Comparison of ENCODE assay signal across 16 cellular contexts in genomic region chr11:118304809-118305248, GRCh38. TPM values are rescaled to one million over a fixed set of nuclear protein-coding genes. Genes with fewer than 3 reads are reported as not detected.
DNase-seq lines count a peak whose midpoint lies in the region; ATAC-seq, FAIRE-seq and TF ChIP-seq lines count a peak whose summit lies in the region.
"Had no signal": no experiment of that assay in that cellular context is flagged by ENCODE, and none has a peak within 500 bp of the region (broad histone marks: within the 10 kb centered on the region; RNA-seq: fewer than 3 reads in every experiment).

No MANE protein-coding gene starts in this region.

- no peak for TF ChIP-seq POLR2A in H1 (IDR thresholded peaks at IDR 0.05; ENCODE audit: control extremely low read depth in 1 of 2, low read depth in 2 of 2, low read length in 2 of 2)

- H3K79me2 ChIP-seq in H1 (ENCODE audit: control insufficient read depth in 1 of 2, insufficient read depth in 2 of 2, low read length in 2 of 2) = no peaks in the 10 kb centered on the region

- ATAC-seq in activated CD4-positive, CD25-positive, alpha-beta regulatory T cell treated with anti-CD3 and anti-CD28 coated beads, Interleukin-2, amount 50 U/mL, for 24 hours = peak; percentile 22 to 38
- peak; percentile 60 for ATAC-seq in stimulated activated naive CD8-positive, alpha-beta T cell treated with anti-CD3 and anti-CD28 coated beads, Interleukin-15, amount 100 ng/mL, for 72 hours
- ATAC-seq: right cardiac atrium had no signal

- H3K27ac Mint-ChIP-seq in stimulated activated naive CD8-positive, alpha-beta T cell treated with anti-CD3 and anti-CD28 coated beads, Interleukin-15, amount 100 ng/mL, for 72 hours = peak overlapping the region; percentile 100

- H3K79me1 ChIP-seq in H1 (ENCODE audit: low read depth, low read length) = no peaks in the 10 kb centered on the region

- FAIRE-seq in H1 (lab: Jason Lieb, UNC) = no peak
- FAIRE-seq: A204.1, urothelium cell line had no signal

- no peak overlapping the region for H4K5ac ChIP-seq in H1 (ENCODE audit: insufficient read length, low read depth, low read length)

- H2BK5ac ChIP-seq in H1 (ENCODE audit: low read depth, low read length) = no peak overlapping the region

- TF ChIP-seq RAD21 in H1 (IDR thresholded peaks at IDR 0.05 in 1 of 2, conservative IDR thresholded peaks at IDR 0.05 in 1 of 2; ENCODE audit: low read depth in 2 of 2, low read length in 2 of 2) = no peak

- H3K27me3 Mint-ChIP-seq in stimulated activated naive CD8-positive, alpha-beta T cell treated with anti-CD3 and anti-CD28 coated beads, Interleukin-15, amount 100 ng/mL, for 72 hours = no peaks in the 10 kb centered on the region

- no peaks in the 10 kb centered on the region for H3K9me3 Mint-ChIP-seq in stimulated activated naive CD8-positive, alpha-beta T cell treated with anti-CD3 and anti-CD28 coated beads, Interleukin-15, amount 100 ng/mL, for 72 hours

- H3K18ac ChIP-seq in H1 (ENCODE audit: extremely low read depth, low read length) = no peak overlapping the region

- no peak overlapping the region for H3K56ac ChIP-seq in H1 (replicated peaks; ENCODE audit: insufficient read length, low read depth, low read length)

- H4K8ac ChIP-seq in H1 (ENCODE audit: extremely low read depth, insufficient read depth, low read length) = no peak overlapping the region

- H3K27me3 ChIP-seq in H1 (replicated peaks in 1 of 4; ENCODE audit: control insufficient read depth in 3 of 4, extremely low read depth in 1 of 4, insufficient read depth in 3 of 4, low read length in 3 of 4) = no peaks in the 10 kb centered on the region

- H3K4me1 Mint-ChIP-seq in stimulated activated naive CD8-positive, alpha-beta T cell treated with anti-CD3 and anti-CD28 coated beads, Interleukin-15, amount 100 ng/mL, for 72 hours = peaks cover 68% of the 10 kb centered on the region

- H3K9me3 ChIP-seq in H1 (ENCODE audit: insufficient read depth in 2 of 2, low read depth in 1 of 2, low read length in 1 of 2) = no peaks in the 10 kb centered on the region

- no peak for TF ChIP-seq CTCF in H1 (IDR thresholded peaks at IDR 0.05; ENCODE audit: control extremely low read depth in 1 of 3, insufficient read depth in 1 of 3, low read depth in 1 of 3, low read length in 3 of 3)

- no peak for DNase-seq in activated CD4-positive, CD25-positive, alpha-beta regulatory T cell (lab: John Stamatoyannopoulos, UW)
- peak; percentile 75 for DNase-seq in activated CD8-positive, alpha-beta memory T cell treated with anti-CD3 and anti-CD28 coated beads, Interleukin-2, amount 50 U/mL, for 48 hours
- DNase-seq in H1 (ENCODE audit: low read depth in 1 of 2, low spot score in 2 of 2) (no peak), glomerular visceral epithelial cell (ENCODE audit: extremely low spot score) (no peak), kidney tubule cell (ENCODE audit: low spot score) (no peak)
- peak in 1 of 2 donors; percentile 60 for DNase-seq in stimulated activated naive CD8-positive, alpha-beta T cell treated with anti-CD3 and anti-CD28 coated beads, Interleukin-15, amount 100 ng/mL, for 72 hours
- no peak for DNase-seq in central memory CD4-positive, alpha-beta T cell
- DNase-seq: DMS 273 treated with DMSO at 0.1 percent for 48 hours, NCI-H1092, right cardiac atrium had no signal

- no peaks in the 10 kb centered on the region for H3K36me3 ChIP-seq in H1 (ENCODE audit: control insufficient read depth in 2 of 4, insufficient read depth in 4 of 4, low read length in 3 of 4)

- 97% methylated on average over 6 of the region's 6 CpGs; no CpG with 5 or more reads in 1 of the 2 experiments for WGBS in H1 (ENCODE audit: extremely low coverage in 1 of 2, insufficient coverage in 1 of 2, insufficient read length in 1 of 2, insufficient replicate concordance in 2 of 2, low coverage in 1 of 2, low lambda C conversion rate in 2 of 2, missing lambda C conversion rate in 1 of 2), 2 experiments

- H3K4ac ChIP-seq in H1 (replicated peaks; ENCODE audit: insufficient read length, low read depth, low read length) = no peak overlapping the region

- H3K4me3 Mint-ChIP-seq in stimulated activated naive CD8-positive, alpha-beta T cell treated with anti-CD3 and anti-CD28 coated beads, Interleukin-15, amount 100 ng/mL, for 72 hours = peak overlapping the region; percentile 99 to 100

- no peaks in the 10 kb centered on the region for H3K23me2 ChIP-seq in H1 (ENCODE audit: low read depth, low read length)

- H2BK120ac ChIP-seq in H1 (replicated peaks; ENCODE audit: low read depth, low read length) = no peak overlapping the region

- POLR2A ChIA-PET in H1 (lab: Charles Lee; ENCODE audit: partially characterized antibody) = interaction anchor here (1.3 to 1.7 kb wide), 2 partner anchors 9 to 55 kb away, joined by 3 to 4 read pairs; partner anchors contain the start of gene UBE4A

- no peak overlapping the region for H3K4me3 ChIP-seq in H1 (ENCODE audit: extremely low read depth in 1 of 4, insufficient read depth in 2 of 4, low read depth in 3 of 4, low read length in 4 of 4)
- H3K4me3 ChIP-seq: coronary artery had no signal

- no peak overlapping the region for H2AK5ac ChIP-seq in H1 (ENCODE audit: low read depth, low read length)

- H2AFZ ChIP-seq in H1 (ENCODE audit: low read length) = peak overlapping the region; percentile 66

- CTCF ChIA-PET in H1 (lab: Charles Lee; ENCODE audit: partially characterized antibody) = interaction anchor here (1.4 to 1.7 kb wide), 2 partner anchors 9 to 123 kb away, joined by 4 to 12 read pairs; no protein-coding TSS in a partner anchor

- no peak overlapping the region for H2BK20ac ChIP-seq in H1 (ENCODE audit: low read length)

- H2BK15ac ChIP-seq in H1 (ENCODE audit: low read length) = no peak overlapping the region

- H3K9ac ChIP-seq in H1 (replicated peaks in 1 of 4; ENCODE audit: extremely low read depth in 1 of 4, low read depth in 3 of 4, low read length in 3 of 4) = no peak overlapping the region

- no peaks in the 10 kb centered on the region for H4K20me1 ChIP-seq in H1 (replicated peaks in 1 of 2; ENCODE audit: control insufficient read depth in 1 of 2, insufficient read depth in 2 of 2, low read length in 2 of 2)

- H3K4me2 ChIP-seq in H1 (ENCODE audit: insufficient read depth in 1 of 2, low read depth in 2 of 2, low read length in 2 of 2) = no peak overlapping the region

- no peak overlapping the region for H2BK12ac ChIP-seq in H1 (ENCODE audit: low read depth, low read length)

- H4K91ac ChIP-seq in H1 (replicated peaks; ENCODE audit: insufficient read length, low read length) = no peak overlapping the region

- no peak overlapping the region for H3K14ac ChIP-seq in H1 (ENCODE audit: insufficient read length)

- TF ChIP-seq EP300 in H1 (IDR thresholded peaks at IDR 0.05; ENCODE audit: borderline replicate concordance in 1 of 2, low read depth in 2 of 2, low read length in 2 of 2) = no peak

- no peak overlapping the region for H3K27ac ChIP-seq in H1 (ENCODE audit: low read depth, low read length)
- H3K27ac ChIP-seq: coronary artery, VCaP had no signal

- no peak overlapping the region for H3K23ac ChIP-seq in H1 (ENCODE audit: insufficient read length)

- H3K4me1 ChIP-seq in H1 (replicated peaks in 1 of 4; ENCODE audit: control insufficient read depth in 3 of 4, insufficient read depth in 4 of 4, low read length in 3 of 4) = no peaks in the 10 kb centered on the region

RNA-seq across cellular contexts. Expression of gene CD3E, which starts 0.3 kb away (rescaled TPM):
- total RNA-seq in H1 (2021; fragmentation: NEBNext Ultra II Directional; extraction: Animal tissue kit (Norgen Biotek cat#: 25700)) = not detected in 2 replicates
- 0.05 TPM in 1 of 2 replicates, not detected in the other for polyA plus RNA-seq in H1 (2011; rRNA removed)
- not detected for polyA plus RNA-seq in H1 (2011; cell fraction: cytosol; rRNA removed)
- 0.10 TPM for polyA plus RNA-seq in H1 (2011; cell fraction: nucleus; rRNA removed)
- not detected in 4 replicates for polyA plus RNA-seq in H1 (2012, experiment 1 of 2)
- not detected for polyA plus RNA-seq in H1 (2012, experiment 2 of 2)
- not detected for polyA plus RNA-seq in H1 (2013, experiment 1 of 2)
- polyA plus RNA-seq in H1 (2013, experiment 2 of 2) = 0.13 TPM
- not detected in 2 replicates for polyA minus RNA-seq in H1 (2011; rRNA and poly(A)+ RNA removed)
- polyA minus RNA-seq in H1 (2011; cell fraction: cytosol; rRNA and poly(A)+ RNA removed) = not detected
- polyA minus RNA-seq in H1 (2011; cell fraction: nucleus; rRNA and poly(A)+ RNA removed) = not detected
- total RNA-seq: NCI-H460 had no signal

RNA-seq across cellular contexts. Expression of gene CD3D, which starts 37.7 kb away (rescaled TPM):
- not detected in 2 replicates for total RNA-seq in H1 (2021; fragmentation: NEBNext Ultra II Directional; extraction: Animal tissue kit (Norgen Biotek cat#: 25700))
- not detected in 2 replicates for polyA plus RNA-seq in H1 (2011; rRNA removed)
- not detected for polyA plus RNA-seq in H1 (2011; cell fraction: cytosol; rRNA removed)
- not detected for polyA plus RNA-seq in H1 (2011; cell fraction: nucleus; rRNA removed)
- polyA plus RNA-seq in H1 (2012, experiment 1 of 2) = not detected in 4 replicates
- not detected for polyA plus RNA-seq in H1 (2012, experiment 2 of 2)
- not detected for polyA plus RNA-seq in H1 (2013, experiment 1 of 2)
- 0.13 TPM for polyA plus RNA-seq in H1 (2013, experiment 2 of 2)
- not detected in 2 replicates for polyA minus RNA-seq in H1 (2011; rRNA and poly(A)+ RNA removed)
- polyA minus RNA-seq in H1 (2011; cell fraction: cytosol; rRNA and poly(A)+ RNA removed) = not detected
- polyA minus RNA-seq in H1 (2011; cell fraction: nucleus; rRNA and poly(A)+ RNA removed) = not detected
- total RNA-seq: NCI-H460 had no signal

RNA-seq across cellular contexts. Expression of gene CD3G, which starts 39.3 kb away (rescaled TPM):
- not detected in 2 replicates for total RNA-seq in H1 (2021; fragmentation: NEBNext Ultra II Directional; extraction: Animal tissue kit (Norgen Biotek cat#: 25700))
- polyA plus RNA-seq in H1 (2011; rRNA removed) = 0.02 TPM in 1 of 2 replicates, not detected in the other
- polyA plus RNA-seq in H1 (2011; cell fraction: cytosol; rRNA removed) = not detected
- polyA plus RNA-seq in H1 (2011; cell fraction: nucleus; rRNA removed) = not detected
- not detected in 4 replicates for polyA plus RNA-seq in H1 (2012, experiment 1 of 2)
- not detected for polyA plus RNA-seq in H1 (2012, experiment 2 of 2)
- not detected for polyA plus RNA-seq in H1 (2013, experiment 1 of 2)
- 0.02 TPM for polyA plus RNA-seq in H1 (2013, experiment 2 of 2)
- polyA minus RNA-seq in H1 (2011; rRNA and poly(A)+ RNA removed) = not detected in 2 replicates
- not detected for polyA minus RNA-seq in H1 (2011; cell fraction: cytosol; rRNA and poly(A)+ RNA removed)
- polyA minus RNA-seq in H1 (2011; cell fraction: nucleus; rRNA and poly(A)+ RNA removed) = not detected
- total RNA-seq: NCI-H460 had no signal

RNA-seq across cellular contexts. Expression of gene MPZL2, which starts 40.7 kb away (rescaled TPM):
- total RNA-seq in H1 (2021; fragmentation: NEBNext Ultra II Directional; extraction: Animal tissue kit (Norgen Biotek cat#: 25700)) = 2.4 and 2.6 TPM in 2 replicates
- 2.3 and 3.2 TPM in 2 replicates for polyA plus RNA-seq in H1 (2011; rRNA removed)
- 2.8 TPM for polyA plus RNA-seq in H1 (2011; cell fraction: cytosol; rRNA removed)
- polyA plus RNA-seq in H1 (2011; cell fraction: nucleus; rRNA removed) = 4.4 TPM
- 2.4 to 2.9 TPM (median 2.8 TPM) in 4 replicates for polyA plus RNA-seq in H1 (2012, experiment 1 of 2)
- polyA plus RNA-seq in H1 (2012, experiment 2 of 2) = 2.2 TPM
- 4.7 TPM for polyA plus RNA-seq in H1 (2013, experiment 1 of 2)
- 5.6 TPM for polyA plus RNA-seq in H1 (2013, experiment 2 of 2)
- polyA minus RNA-seq in H1 (2011; rRNA and poly(A)+ RNA removed) = 2.4 and 3.1 TPM in 2 replicates
- 2.6 TPM for polyA minus RNA-seq in H1 (2011; cell fraction: cytosol; rRNA and poly(A)+ RNA removed)
- polyA minus RNA-seq in H1 (2011; cell fraction: nucleus; rRNA and poly(A)+ RNA removed) = 6.4 TPM

RNA-seq across cellular contexts. Expression of gene MPZL3, which starts 52.7 kb away (rescaled TPM):
- 3.3 and 3.9 TPM in 2 replicates for total RNA-seq in H1 (2021; fragmentation: NEBNext Ultra II Directional; extraction: Animal tissue kit (Norgen Biotek cat#: 25700))
- 1.1 and 1.2 TPM in 2 replicates for polyA plus RNA-seq in H1 (2011; rRNA removed)
- polyA plus RNA-seq in H1 (2011; cell fraction: cytosol; rRNA removed) = 1.6 TPM
- polyA plus RNA-seq in H1 (2011; cell fraction: nucleus; rRNA removed) = 0.83 TPM
- 1.6 to 2.3 TPM (median 1.8 TPM) in 4 replicates for polyA plus RNA-seq in H1 (2012, experiment 1 of 2)
- polyA plus RNA-seq in H1 (2012, experiment 2 of 2) = 0.66 TPM
- 2.4 TPM for polyA plus RNA-seq in H1 (2013, experiment 1 of 2)
- polyA plus RNA-seq in H1 (2013, experiment 2 of 2) = 3.2 TPM
- 5.5 TPM in 2 replicates for polyA minus RNA-seq in H1 (2011; rRNA and poly(A)+ RNA removed)
- 2.4 TPM for polyA minus RNA-seq in H1 (2011; cell fraction: cytosol; rRNA and poly(A)+ RNA removed)
- polyA minus RNA-seq in H1 (2011; cell fraction: nucleus; rRNA and poly(A)+ RNA removed) = 0.80 TPM
